ENCODE assay signal across 17 cellular contexts in the genomic region with DNA sequence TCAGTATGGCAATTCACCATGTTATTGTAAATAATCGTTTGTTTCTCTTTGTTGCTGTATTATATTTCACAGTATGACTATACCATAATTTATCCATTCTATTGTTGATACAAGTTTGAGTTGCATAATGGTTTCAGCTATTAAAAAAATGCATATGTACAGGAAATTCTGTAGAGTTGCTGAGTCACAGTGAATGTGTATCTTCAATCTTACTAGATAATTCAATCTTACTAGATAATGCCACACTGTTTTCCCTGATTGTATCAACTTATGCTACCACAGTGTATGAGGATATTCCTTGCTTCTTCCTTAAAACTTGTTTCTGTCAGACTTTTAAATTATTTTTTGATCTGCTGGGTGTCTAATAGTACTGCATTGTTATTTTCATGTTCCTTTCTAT. TPM values are rescaled to one million over a fixed set of nuclear protein-coding genes. Genes with fewer than 3 reads are reported as not detected.
A peak's percentile ranks its signal among the peaks of the same experiment; 100 is the strongest.
DNase-seq lines count a peak whose midpoint lies in the region; ATAC-seq and TF ChIP-seq lines count a peak whose summit lies in the region.
"Had no signal": no experiment of that assay in that cellular context is flagged by ENCODE, and none has a peak within 500 bp of the region (broad histone marks: within the 10 kb centered on the region; RNA-seq: fewer than 3 reads in every experiment).

No MANE protein-coding gene starts in this region.

- DNase-seq in AG04450 (ENCODE audit: low read depth, low spot score) (peak; percentile 10), EL (peak; percentile 24), SK-N-MC (ENCODE audit: low read depth, low spot score) (peak; percentile 76), fibroblast of peridontal ligament (ENCODE audit: extremely low read depth) (peak; percentile 42), Calu3 (no peak), NCI-H2227 (lab: John Stamatoyannopoulos, UW; ENCODE audit: unreplicated experiment) (no peak)
- DNase-seq: activated naive CD4-positive, alpha-beta T cell; left colon; NCI-H1092; psoas muscle; thyroid gland; WERI-Rb-1 had no signal

- no peaks in the 10 kb centered on the region for H3K27me3 Mint-ChIP-seq in Calu3 (ENCODE audit: unreplicated experiment)
- H3K27me3 Mint-ChIP-seq: central memory CD8-positive, alpha-beta T cell had no signal

- CTCF ChIA-PET in AG04450 (lab: Charles Lee): interaction anchor here (1.8 kb wide), 1 partner anchor 43 kb away, joined by 7 read pairs; no protein-coding TSS in a partner anchor
- CTCF ChIA-PET in Calu3 (lab: Charles Lee): no interaction called here

- H3K4me1 Mint-ChIP-seq in Calu3 (ENCODE audit: low read depth, unreplicated experiment): peaks cover 6% of the 10 kb centered on the region

- no peak overlapping the region for H3K4me3 ChIP-seq in AG04450 (ENCODE audit: low read depth, low read length)
- H3K4me3 ChIP-seq in SK-N-MC: peak overlapping the region; percentile 38; the same call in 1 of the 2 replicates
- H3K4me3 ChIP-seq: BLaER1 treated with 17β-estradiol and CSF1 and Interleukin-3, amounts not matched to agents 10 nM and 100 nM; hepatocyte; psoas muscle; thyroid gland had no signal

- POLR2A ChIA-PET in AG04450 (lab: Yijun Ruan, JAX): interaction anchor here (0.7 kb wide), 1 partner anchor 601 kb away, joined by 6 read pairs; no protein-coding TSS in a partner anchor

- H3K27me3 ChIP-seq in AG04450 (ENCODE audit: control insufficient read depth, insufficient read depth, low read length): no peaks in the 10 kb centered on the region
- H3K27me3 ChIP-seq: BLaER1 treated with 17β-estradiol and CSF1 and Interleukin-3, amounts not matched to agents 10 nM and 100 nM; thyroid gland had no signal

- no peak overlapping the region for H3K4me3 Mint-ChIP-seq in Calu3 (ENCODE audit: low read depth, unreplicated experiment)
- H3K4me3 Mint-ChIP-seq: central memory CD8-positive, alpha-beta T cell had no signal

- BruUV-seq in Calu3 (replicated peaks; lab: Mats Ljungman, UMichigan): no TSS peak

- ATAC-seq in HG03097 (IDR thresholded peaks at IDR 0.05; ENCODE audit: low FRiP score, unreplicated experiment): no peak
- ATAC-seq in HG03571 (IDR thresholded peaks at IDR 0.05; ENCODE audit: unreplicated experiment): no peak
- ATAC-seq: left colon, psoas muscle had no signal

- peaks cover 23% of the 10 kb centered on the region for H3K36me3 Mint-ChIP-seq in Calu3 (ENCODE audit: insufficient read depth, unreplicated experiment)

- peaks cover 6% of the 10 kb centered on the region; the same call in 1 of the 2 replicates for H3K36me3 ChIP-seq in SK-N-MC (ENCODE audit: insufficient read depth, low read length)
- H3K36me3 ChIP-seq: thyroid gland had no signal

- no peak overlapping the region for H3K27ac ChIP-seq in AG04450 (ENCODE audit: low read depth, low read length)
- H3K27ac ChIP-seq in SK-N-MC: peak overlapping the region; percentile 94
- H3K27ac ChIP-seq: hepatocyte, psoas muscle, thyroid gland, WERI-Rb-1 had no signal

- TF ChIP-seq CTCF in AG04450 (IDR thresholded peaks at IDR 0.05; ENCODE audit: low read depth, low read length) (no peak), Calu3 (IDR thresholded peaks at IDR 0.05; ENCODE audit: unreplicated experiment) (no peak)

- H3K9me3 Mint-ChIP-seq in Calu3 (ENCODE audit: low read depth, unreplicated experiment): no peaks in the 10 kb centered on the region
- H3K9me3 Mint-ChIP-seq: central memory CD8-positive, alpha-beta T cell had no signal

- intact Hi-C loops in Calu3 (cut with micrococcal nuclease; ENCODE audit: unreplicated experiment): no loop called here

- no peaks in the 10 kb centered on the region for H3K9me3 ChIP-seq in AG04450 (ENCODE audit: control insufficient read depth, insufficient read depth, low read length)
- no peaks in the 10 kb centered on the region for H3K9me3 ChIP-seq in SK-N-MC (ENCODE audit: low read depth, low read length)
- H3K9me3 ChIP-seq: BLaER1 treated with 17β-estradiol and CSF1 and Interleukin-3, amounts not matched to agents 10 nM and 100 nM; psoas muscle; thyroid gland had no signal

- no peak overlapping the region for H3K27ac Mint-ChIP-seq in Calu3 (ENCODE audit: unreplicated experiment)

- H3K9ac ChIP-seq in SK-N-MC (ENCODE audit: insufficient read length): peak overlapping the region; percentile 60
- H3K9ac ChIP-seq: BLaER1 treated with 17β-estradiol and CSF1 and Interleukin-3, amounts not matched to agents 10 nM and 100 nM had no signal

RNA-seq across cellular contexts. Expression of a gene that starts 3.5 kb away (rescaled TPM):
- polyA plus RNA-seq in AG04450 (2011; rRNA removed): 27.4 and 38.8 TPM in 2 replicates
- polyA minus RNA-seq in AG04450 (2011; rRNA and poly(A)+ RNA removed): 5.3 and 6.1 TPM in 2 replicates
- 41.1 and 46.4 TPM in 2 replicates for total RNA-seq in Calu3 (2022)

Comparison
In these comparisons a context has a peak if more than half of its experiments do, and no peak if none do; other contexts are left out.
1. DNase-seq: peak in AG04450 (single experiment), EL (single experiment), SK-N-MC (single experiment) and fibroblast of peridontal ligament (single experiment); none in Calu3 (single experiment) and NCI-H2227 (single experiment).